ENCODE assay signal across 14 cellular contexts in the genomic region with DNA sequence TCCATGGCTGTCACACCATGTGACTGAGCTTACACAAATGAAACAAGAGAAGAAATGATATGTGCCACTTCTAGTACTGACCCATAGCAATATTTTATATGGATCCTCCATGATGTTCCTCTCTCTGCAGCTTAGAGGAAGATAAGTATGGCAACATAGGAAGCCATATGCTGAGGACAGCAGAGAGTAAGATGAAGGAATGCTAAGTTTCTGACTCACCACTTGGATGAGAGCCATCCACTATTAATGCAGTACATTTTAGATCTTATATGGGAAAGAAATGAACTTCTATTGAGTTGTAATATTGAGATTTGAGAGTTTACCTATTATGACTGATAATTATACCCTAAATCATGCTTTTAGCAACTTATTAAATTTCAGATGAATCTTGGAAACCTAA.
"Had no signal": no experiment of that assay in that cellular context is flagged by ENCODE, and none has a peak within 500 bp of the region (broad histone marks: within the 10 kb centered on the region; RNA-seq: fewer than 3 reads in every experiment).

No MANE protein-coding gene starts in this region.

- DNase-seq: activated effector memory CD4-positive, alpha-beta T cell treated with Interleukin-2 at 50 U/mL for 16 hours; effector CD8-positive, alpha-beta T cell; islet precursor cell; left lung; occipital lobe; right lobe of liver; stimulated activated CD4-positive, alpha-beta T cell treated with anti-CD3 and anti-CD28 coated beads, Interleukin-2, amount 100 ng/mL, for 24 hours; stimulated activated naive CD4-positive, alpha-beta T cell; substantia nigra; T-helper 2 cell had no signal

- H3K27me3 ChIP-seq: cardiac muscle cell, left lung, right lobe of liver had no signal

- H3K27ac ChIP-seq: cardiac muscle cell, epithelial cell of prostate, left lung, prostate gland, right lobe of liver had no signal

- H3K9me3 ChIP-seq: left lung, prostate gland, right lobe of liver had no signal

- H3K4me1 ChIP-seq: left lung, prostate gland, right lobe of liver had no signal

- ATAC-seq: left lung; natural killer cell treated with Interleukin-12 subunit alpha and Interleukin-12 subunit beta and Interleukin-15 and Interleukin-18, amount 100 ng/mL, for 72 hours; right lobe of liver had no signal

- H3K36me3 ChIP-seq: cardiac muscle cell, left lung, prostate gland, right lobe of liver had no signal

- H3K4me3 ChIP-seq: cardiac muscle cell, left lung, prostate gland, right lobe of liver had no signal
